Comparison of ENCODE assay signal across 8 cellular contexts in the genomic region with DNA sequence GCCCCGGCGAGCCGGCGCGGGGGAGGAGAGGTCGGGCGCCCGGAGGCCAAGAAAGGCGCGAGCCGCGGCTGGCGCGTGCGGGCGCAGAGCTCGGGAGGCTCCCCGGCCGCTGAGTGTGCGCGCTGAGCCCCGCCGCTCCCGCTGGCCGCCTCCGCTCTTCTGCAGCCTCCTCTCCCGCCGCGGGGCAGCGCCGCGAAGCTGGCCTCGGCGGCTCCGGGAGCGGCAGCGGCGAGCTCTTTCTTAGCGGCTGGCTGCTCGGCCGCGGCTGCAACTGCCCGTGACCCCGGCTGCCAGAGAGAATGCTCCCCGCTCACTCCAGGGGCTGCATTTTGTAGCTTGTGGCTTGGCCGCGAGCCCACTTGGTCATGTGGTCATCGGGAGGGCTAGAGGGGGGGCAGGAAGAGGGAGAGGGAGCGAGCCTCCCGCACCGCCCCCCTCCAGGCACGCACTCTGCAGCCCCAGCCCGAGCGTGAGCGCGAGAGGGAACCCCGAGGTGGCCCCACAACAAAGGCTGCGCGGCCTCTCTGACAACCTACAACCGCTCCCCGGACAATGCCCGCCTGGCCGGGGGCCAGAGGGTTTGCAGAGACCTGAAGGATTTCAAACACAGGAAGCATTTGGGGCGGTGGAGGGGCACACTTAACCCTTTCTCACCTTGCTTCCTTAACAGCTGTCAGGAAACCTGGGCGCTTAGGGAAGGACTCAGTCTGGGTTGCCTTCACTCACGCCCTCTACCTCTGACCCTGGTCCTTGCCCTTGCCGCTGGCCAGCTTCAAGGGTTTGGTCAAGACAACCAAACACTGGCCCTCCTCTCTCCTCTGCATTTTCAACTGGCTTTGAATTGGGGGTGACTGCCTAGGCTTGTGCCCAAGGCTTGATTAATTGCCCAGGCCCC. TPM values are rescaled to one million over a fixed set of nuclear protein-coding genes. Genes with fewer than 3 reads are reported as not detected.
DNase-seq lines count a peak whose midpoint lies in the region; ATAC-seq and TF ChIP-seq lines count a peak whose summit lies in the region.

A gene with protein sequence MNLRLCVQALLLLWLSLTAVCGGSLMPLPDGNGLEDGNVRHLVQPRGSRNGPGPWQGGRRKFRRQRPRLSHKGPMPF (minus strand): TSS at position 305 of the 895 bp plus-strand sequence. CDS start 326 bp downstream, outside the sequence.

- peaks cover 16% of the 10 kb centered on the region for H3K27me3 ChIP-seq in kidney epithelial cell (ENCODE audit: control insufficient read depth, insufficient read depth, low read length)

- peak within 1 kb of the TSS; percentile 17 for H3K4me3 ChIP-seq in kidney epithelial cell (ENCODE audit: low read depth, low read length)

- H3K27ac Mint-ChIP-seq in stimulated activated memory B cell treated with anti-CD40 and anti-IgM and Interleukin-4, amounts not matched to agents 10 μg/mL and 1 μg/mL and 100 μg/mL, for 72 hours = no peak within 1 kb of the TSS

- peaks cover 15% of the 10 kb centered on the region for H3K4me1 Mint-ChIP-seq in stimulated activated memory B cell treated with anti-CD40 and anti-IgM and Interleukin-4, amounts not matched to agents 10 μg/mL and 1 μg/mL and 100 μg/mL, for 72 hours

- H3K36me3 Mint-ChIP-seq in stimulated activated memory B cell treated with anti-CD40 and anti-IgM and Interleukin-4, amounts not matched to agents 10 μg/mL and 1 μg/mL and 100 μg/mL, for 72 hours = no peaks in the 10 kb centered on the region

- H3K27ac ChIP-seq in caudate nucleus (ENCODE audit: low read depth, low read length) = no peak within 1 kb of the TSS

- DNase-seq in NCI-H2029 (lab: John Stamatoyannopoulos, UW) = peak; percentile 26
- DNase-seq in NCI-H2029 treated with DMSO at 0.1 percent for 48 hours (lab: John Stamatoyannopoulos, UW) = no peak
- peak; percentile 48 for DNase-seq in OCI-M1 (lab: John Stamatoyannopoulos, UW)
- DNase-seq in caudate nucleus (lab: John Stamatoyannopoulos, UW) = peak in 48 of 61 donors; percentile 1 to 54 (median 25)
- no peak for DNase-seq in kidney epithelial cell (ENCODE audit: low read depth)
- no peak for DNase-seq in UCSD-AML1 (lab: John Stamatoyannopoulos, UW; ENCODE audit: unreplicated experiment)

- H3K9me3 Mint-ChIP-seq in stimulated activated memory B cell treated with anti-CD40 and anti-IgM and Interleukin-4, amounts not matched to agents 10 μg/mL and 1 μg/mL and 100 μg/mL, for 72 hours = no peaks in the 10 kb centered on the region

- no peak for TF ChIP-seq CTCF in kidney epithelial cell (IDR thresholded peaks at IDR 0.05; ENCODE audit: insufficient read depth, low read length, poor library complexity, severe bottlenecking)

- H3K4me3 Mint-ChIP-seq in stimulated activated memory B cell treated with anti-CD40 and anti-IgM and Interleukin-4, amounts not matched to agents 10 μg/mL and 1 μg/mL and 100 μg/mL, for 72 hours = peak within 1 kb of the TSS; percentile 77

- H3K36me3 ChIP-seq in kidney epithelial cell (ENCODE audit: control insufficient read depth, insufficient read depth, low read length) = no peaks in the 10 kb centered on the region

- peak; percentile 27 for ATAC-seq in HG02610 (IDR thresholded peaks at IDR 0.05; ENCODE audit: unreplicated experiment)
- peak; percentile 64 for ATAC-seq in stimulated activated memory B cell treated with anti-CD40 and anti-IgM and Interleukin-4, amounts not matched to agents 10 μg/mL and 1 μg/mL and 100 μg/mL, for 72 hours

- H3K27me3 Mint-ChIP-seq in stimulated activated memory B cell treated with anti-CD40 and anti-IgM and Interleukin-4, amounts not matched to agents 10 μg/mL and 1 μg/mL and 100 μg/mL, for 72 hours = peaks cover 37% of the 10 kb centered on the region

RNA-seq across cellular contexts. Expression of the gene that starts here (rescaled TPM):
- 0.14 and 0.17 TPM in 2 replicates for total RNA-seq in kidney epithelial cell

Comparison
In these comparisons a context has a peak if more than half of its experiments do, and no peak if none do; other contexts are left out.
1. DNase-seq: peak in NCI-H2029 (single experiment), OCI-M1 (single experiment) and caudate nucleus (48 of 61); none in NCI-H2029 treated with DMSO at 0.1 percent for 48 hours (single experiment), kidney epithelial cell (single experiment) and UCSD-AML1 (single experiment).